ENCODE assay signal across 22 cellular contexts in the genomic region with DNA sequence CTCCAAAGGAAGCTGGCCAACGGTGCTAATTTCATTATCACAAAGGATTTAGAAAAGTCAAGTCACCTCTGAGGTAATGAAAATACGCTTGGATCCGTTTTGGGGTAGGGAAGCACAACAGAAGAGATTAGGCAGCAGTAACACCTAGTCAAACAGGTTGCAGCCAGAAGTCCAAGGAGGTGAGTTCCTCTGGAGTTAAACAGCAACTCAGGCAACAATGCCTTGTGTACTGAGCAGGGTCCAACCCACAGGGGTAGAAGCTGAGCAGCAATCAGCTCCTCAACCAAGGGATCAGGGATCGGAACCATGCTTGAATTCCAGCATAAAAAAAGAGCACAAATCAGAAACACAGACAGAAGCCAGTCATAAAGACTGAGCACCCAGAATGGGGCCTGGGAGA.
"Had no signal": no experiment of that assay in that cellular context is flagged by ENCODE, and none has a peak within 500 bp of the region (broad histone marks: within the 10 kb centered on the region; RNA-seq: fewer than 3 reads in every experiment).

No MANE protein-coding gene starts in this region.

- H3K27ac ChIP-seq: esophagus muscularis mucosa, gastrocnemius medialis, neutrophil, ovary, psoas muscle, right atrium auricular region, tibial artery, VCaP had no signal

- H3K4me1 ChIP-seq: esophagus muscularis mucosa, gastrocnemius medialis, psoas muscle, right atrium auricular region, tibial artery had no signal

- H3K27ac Mint-ChIP-seq: activated CD4-positive, alpha-beta memory T cell treated with anti-CD3 and anti-CD28 coated beads, Interleukin-2, amount 10 ng/mL, durations not matched to agents 7 days and 5 days; activated CD4-positive, alpha-beta T cell treated with anti-CD3 and anti-CD28 coated beads, Interleukin-2, amount 10 ng/mL, durations not matched to agents 24 days and 14 days; activated naive CD4-positive, alpha-beta T cell treated with anti-CD3 and anti-CD28 coated beads, Interleukin-2, amount 50 U/mL, for 24 hours; stimulated activated naive CD8-positive, alpha-beta T cell treated with anti-CD3 and anti-CD28 coated beads, Interleukin-15, Interleukin-2, amounts not matched to agents 100 ng/mL and 50 ng/mL, for 24 hours had no signal

- H3K4me3 Mint-ChIP-seq: activated CD4-positive, alpha-beta memory T cell treated with anti-CD3 and anti-CD28 coated beads, Interleukin-2, amount 10 ng/mL, durations not matched to agents 7 days and 5 days; activated CD4-positive, alpha-beta T cell treated with anti-CD3 and anti-CD28 coated beads, Interleukin-2, amount 10 ng/mL, durations not matched to agents 24 days and 14 days; activated naive CD4-positive, alpha-beta T cell treated with anti-CD3 and anti-CD28 coated beads, Interleukin-2, amount 50 U/mL, for 24 hours; stimulated activated naive CD8-positive, alpha-beta T cell treated with anti-CD3 and anti-CD28 coated beads, Interleukin-15, Interleukin-2, amounts not matched to agents 100 ng/mL and 50 ng/mL, for 24 hours had no signal

- H3K27me3 ChIP-seq: esophagus muscularis mucosa, gastrocnemius medialis, neutrophil, ovary, right atrium auricular region, tibial artery had no signal

- H3K4me3 ChIP-seq: esophagus muscularis mucosa, gastrocnemius medialis, ovary, psoas muscle, right atrium auricular region, tibial artery had no signal

- H3K36me3 ChIP-seq: esophagus muscularis mucosa, gastrocnemius medialis, neutrophil, ovary, right atrium auricular region, tibial artery had no signal

- DNase-seq: activated CD4-positive, alpha-beta memory T cell treated with anti-CD3 and anti-CD28 coated beads, Interleukin-2, amount 10 ng/mL, durations not matched to agents 7 days and 5 days; activated CD4-positive, alpha-beta T cell treated with anti-CD3 and anti-CD28 coated beads, Interleukin-2, amount 10 ng/mL, durations not matched to agents 24 days and 14 days; activated gamma-delta T cell treated with Interleukin-2 at 50 U/mL for 16 hours; aorta; caudate nucleus; effector memory CD4-positive, alpha-beta T cell; gastrocnemius medialis; hypothalamus; left ventricle myocardium superior; mammary epithelial cell; ovary; psoas muscle; stimulated activated CD4-positive, alpha-beta T cell treated with anti-CD3 and anti-CD28 coated beads, Interleukin-1b, Interleukin-23, amount 100 ng/mL, for 48 hours; substantia nigra; tibial artery had no signal

- H3K9me3 Mint-ChIP-seq: activated CD4-positive, alpha-beta memory T cell treated with anti-CD3 and anti-CD28 coated beads, Interleukin-2, amount 10 ng/mL, durations not matched to agents 7 days and 5 days; activated CD4-positive, alpha-beta T cell treated with anti-CD3 and anti-CD28 coated beads, Interleukin-2, amount 10 ng/mL, durations not matched to agents 24 days and 14 days; activated naive CD4-positive, alpha-beta T cell treated with anti-CD3 and anti-CD28 coated beads, Interleukin-2, amount 50 U/mL, for 24 hours; stimulated activated naive CD8-positive, alpha-beta T cell treated with anti-CD3 and anti-CD28 coated beads, Interleukin-15, Interleukin-2, amounts not matched to agents 100 ng/mL and 50 ng/mL, for 24 hours had no signal

- H3K9me3 ChIP-seq: esophagus muscularis mucosa, gastrocnemius medialis, neutrophil, ovary, psoas muscle, right atrium auricular region, tibial artery had no signal

- H3K4me1 Mint-ChIP-seq: activated CD4-positive, alpha-beta memory T cell treated with anti-CD3 and anti-CD28 coated beads, Interleukin-2, amount 10 ng/mL, durations not matched to agents 7 days and 5 days; activated CD4-positive, alpha-beta T cell treated with anti-CD3 and anti-CD28 coated beads, Interleukin-2, amount 10 ng/mL, durations not matched to agents 24 days and 14 days; activated naive CD4-positive, alpha-beta T cell treated with anti-CD3 and anti-CD28 coated beads, Interleukin-2, amount 50 U/mL, for 24 hours had no signal

- H3K36me3 Mint-ChIP-seq: activated naive CD4-positive, alpha-beta T cell treated with anti-CD3 and anti-CD28 coated beads, Interleukin-2, amount 50 U/mL, for 24 hours; brain had no signal
